1 cellular context compared by ENCODE assay signal in genomic region chr10:77486511-77486910, GRCh38.
TF ChIP-seq lines count a peak whose summit lies in the region.

No MANE protein-coding gene starts in this region.

TF ChIP-seq in liver, 16 proteins besides CTCF, POLR2A, EP300 and RAD21 (continued from another document):
- no peak for TF ChIP-seq REST (IDR thresholded peaks at IDR 0.05)
- no peak for TF ChIP-seq TAF1 (conservative IDR thresholded peaks at IDR 0.05)
- TF ChIP-seq EGR1 (IDR thresholded peaks at IDR 0.05; ENCODE audit: low read depth in 2 of 2): no peak
